In genomic region chr9:98056403-98057094, GRCh38 we compare ENCODE assay signal across 8 cellular contexts. TPM values are rescaled to one million over a fixed set of nuclear protein-coding genes. Genes with fewer than 3 reads are reported as not detected.
A peak's percentile ranks its signal among the peaks of the same experiment; 100 is the strongest.
DNase-seq lines count a peak whose midpoint lies in the region; ATAC-seq and TF ChIP-seq lines count a peak whose summit lies in the region.

Gene NANS (plus strand): TSS chr9:98056732. CDS start chr9:98056809, 77 bp downstream.

- H3K27me3 Mint-ChIP-seq in activated T-cell treated with anti-CD3 and anti-CD28 coated beads, Interleukin-2, amount 50 U/mL, for 24 hours = no peaks in the 10 kb centered on the region

- H3K9ac ChIP-seq in mucosa of rectum (ENCODE audit: low read depth in 1 of 2, low read length in 2 of 2) = peak within 1 kb of the TSS; percentile 94 to 96

- peak within 1 kb of the TSS; percentile 96 for H3K27ac ChIP-seq in mucosa of rectum (ENCODE audit: low read depth in 2 of 2, low read length in 2 of 2)

- peaks cover 54% of the 10 kb centered on the region for H3K36me3 Mint-ChIP-seq in activated T-cell treated with anti-CD3 and anti-CD28 coated beads, Interleukin-2, amount 50 U/mL, for 24 hours (ENCODE audit: low read depth)

- H3K4me3 Mint-ChIP-seq in activated T-cell treated with anti-CD3 and anti-CD28 coated beads, Interleukin-2, amount 50 U/mL, for 24 hours = peak within 1 kb of the TSS; percentile 96

- H3K4me1 ChIP-seq in mucosa of rectum (ENCODE audit: control insufficient read depth in 2 of 2, insufficient read depth in 2 of 2, low read length in 2 of 2) = peaks cover 17% of the 10 kb centered on the region in 2 donors

- H3K27me3 ChIP-seq in mucosa of rectum (ENCODE audit: control insufficient read depth in 2 of 2, insufficient read depth in 2 of 2, low read length in 2 of 2) = no peaks in the 10 kb centered on the region

- peak; percentile 82 for TF ChIP-seq POLR2A in erythroblast (IDR thresholded peaks at IDR 0.05; ENCODE audit: low read length)

- H3K9me3 ChIP-seq in mucosa of rectum (ENCODE audit: control insufficient read depth in 2 of 2, low read length in 2 of 2) = no peaks in the 10 kb centered on the region

- peak within 1 kb of the TSS; percentile 96 for H3K27ac Mint-ChIP-seq in activated T-cell treated with anti-CD3 and anti-CD28 coated beads, Interleukin-2, amount 50 U/mL, for 24 hours

- DNase-seq in DMS53 (lab: John Stamatoyannopoulos, UW) (peak; percentile 97), erythroblast (lab: John Stamatoyannopoulos, UW) (peak; percentile 93 to 95)
- DNase-seq in Jurkat, Clone E6-1 (ENCODE audit: low read depth, low spot score) = peak; percentile 65
- DNase-seq in activated T-cell treated with anti-CD3 and anti-CD28 coated beads, Interleukin-2, amount 50 U/mL, for 24 hours = peak; percentile 94
- DNase-seq in stimulated activated CD8-positive, alpha-beta memory T cell treated with anti-CD3 and anti-CD28 coated beads, Interleukin-4, amount 100 ng/mL, for 4 hours (ENCODE audit: low read depth in 2 of 2, low spot score in 1 of 2) = peak; percentile 80 to 85

- no peaks in the 10 kb centered on the region for H3K9me3 Mint-ChIP-seq in activated T-cell treated with anti-CD3 and anti-CD28 coated beads, Interleukin-2, amount 50 U/mL, for 24 hours

- H3K4me1 Mint-ChIP-seq in activated T-cell treated with anti-CD3 and anti-CD28 coated beads, Interleukin-2, amount 50 U/mL, for 24 hours (ENCODE audit: low read depth) = peaks cover 38% of the 10 kb centered on the region

- H3K36me3 ChIP-seq in mucosa of rectum (ENCODE audit: control insufficient read depth in 2 of 2, insufficient read depth in 2 of 2, low read length in 2 of 2) = peaks cover 5 to 6% of the 10 kb centered on the region in 2 donors

- peak; percentile 90 for ATAC-seq in GM21717 (IDR thresholded peaks at IDR 0.05; ENCODE audit: unreplicated experiment)

- peak within 1 kb of the TSS; percentile 80 for H3K4me3 ChIP-seq in Jurkat, Clone E6-1 (ENCODE audit: low read length)
- peak within 1 kb of the TSS; percentile 94 to 95 for H3K4me3 ChIP-seq in mucosa of rectum (ENCODE audit: low read length in 2 of 2)

TF ChIP-seq in PFSK-1, 5 proteins besides CTCF, POLR2A, EP300 and RAD21:
- TF ChIP-seq REST (IDR thresholded peaks at IDR 0.05; ENCODE audit: insufficient read depth in 1 of 2, low read depth in 2 of 2, low read length in 2 of 2) (no peak), SIN3A (IDR thresholded peaks at IDR 0.05; ENCODE audit: borderline replicate concordance, insufficient read depth, low read length) (peak; percentile 25; the same call in 1 of the 2 replicates), POLR2AphosphoS5 (IDR thresholded peaks at IDR 0.05; ENCODE audit: low read depth, low read length) (peak; percentile 87), FOXP2 (optimal IDR thresholded peaks at IDR 0.05; ENCODE audit: borderline replicate concordance, extremely low read depth, extremely low read length, insufficient read depth) (no peak), TAF1 (IDR thresholded peaks at IDR 0.05; ENCODE audit: borderline replicate concordance, insufficient read depth, low read length) (peak; percentile 59; the same call in 1 of the 2 replicates)

RNA-seq across cellular contexts. Expression of gene NANS, which starts in this region (rescaled TPM):
- polyA plus RNA-seq in Jurkat, Clone E6-1 (2012; ENCODE audit: insufficient read depth, insufficient read length) = 64.5 TPM
- polyA plus RNA-seq in PFSK-1 (2012; ENCODE audit: insufficient read length, low read depth) = 104 TPM

Comparison
In these comparisons a context has a peak if more than half of its experiments do, and no peak if none do; other contexts are left out.
1. Peak in every context shown above with its lines: DNase-seq, ATAC-seq, H3K4me3 ChIP-seq and H3K27ac ChIP-seq.